18 cellular contexts compared by ENCODE assay signal in genomic region chr2:64482243-64482642, GRCh38. TPM values are rescaled to one million over a fixed set of nuclear protein-coding genes. Genes with fewer than 3 reads are reported as not detected.
DNase-seq lines count a peak whose midpoint lies in the region; ATAC-seq and TF ChIP-seq lines count a peak whose summit lies in the region.
"Had no signal": no experiment of that assay in that cellular context is flagged by ENCODE, and none has a peak within 500 bp of the region (broad histone marks: within the 10 kb centered on the region; RNA-seq: fewer than 3 reads in every experiment).

No MANE protein-coding gene starts in this region.

- intact Hi-C loops in IMR-90 (cut with micrococcal nuclease) (no loop called here), PC-3 (cut with micrococcal nuclease) (no loop called here), mammary epithelial cell (cut with micrococcal nuclease) (loop anchor here (10.0 kb wide), 1 partner anchor 317 kb away; no protein-coding TSS in a partner anchor)

- H3K9ac ChIP-seq in IMR-90 (ENCODE audit: low read depth, low read length), result no peak overlapping the region
- H3K9ac ChIP-seq in PC-3 (ENCODE audit: low read length), result no peak overlapping the region
- no peak overlapping the region for H3K9ac ChIP-seq in mammary epithelial cell (ENCODE audit: insufficient read depth, low read length)
- H3K9ac ChIP-seq: BLaER1, SK-N-SH had no signal

- in situ Hi-C loops in IMR-90 (cut with MboI; ENCODE audit: low sequenced_read_pairs), result no loop called here
- in situ Hi-C loops in mammary epithelial cell (cut with MboI; ENCODE audit: low sequenced_read_pairs in 2 of 2), result loop anchor here (25.0 kb wide), 2 partner anchors 420 to 445 kb away; no protein-coding TSS in a partner anchor
- in situ Hi-C loops in GM13976 (cut with MboI; ENCODE audit: low sequenced_read_pairs, unreplicated experiment), result loop anchor here (25.0 kb wide), 1 partner anchor 795 kb away; no protein-coding TSS in a partner anchor

- no peak overlapping the region for H2AK9ac ChIP-seq in IMR-90 (replicated peaks; ENCODE audit: low read depth, low read length, poor library complexity)

- CTCF ChIA-PET in IMR-90 (lab: Yijun Ruan, JAX), result interaction anchor here (2.3 kb wide), 1 partner anchor 152 kb away, joined by 6 read pairs; no protein-coding TSS in a partner anchor
- CTCF ChIA-PET in PC-3 (lab: Charles Lee), result no interaction called here
- CTCF ChIA-PET in mammary epithelial cell (lab: Charles Lee; ENCODE audit: low non-redundant PET), result no interaction called here

- H2BK5ac ChIP-seq in IMR-90 (ENCODE audit: low read depth, low read length, poor library complexity, severe bottlenecking), result no peak overlapping the region

- ATAC-seq in IMR-90 (ENCODE audit: low read depth), result no peak
- ATAC-seq in PC-3, result no peak
- no peak for ATAC-seq in GM21423 (IDR thresholded peaks at IDR 0.05; ENCODE audit: unreplicated experiment)

- no peak overlapping the region for H3K56ac ChIP-seq in IMR-90 (ENCODE audit: extremely low read depth, insufficient read depth, low read length)

- no peak overlapping the region for H2BK15ac ChIP-seq in IMR-90 (ENCODE audit: low read depth, low read length)

- H3K9me3 ChIP-seq in IMR-90 (ENCODE audit: control insufficient read depth, insufficient read depth, low read length) (no peaks in the 10 kb centered on the region; the same call in 1 of the 2 replicates), PC-3 (ENCODE audit: low read length) (no peaks in the 10 kb centered on the region), mammary epithelial cell (replicated peaks; ENCODE audit: insufficient read depth, low read length) (no peaks in the 10 kb centered on the region)
- H3K9me3 ChIP-seq: BLaER1, Caco-2, SK-N-SH had no signal

- no peaks in the 10 kb centered on the region for H3K4me1 ChIP-seq in IMR-90 (ENCODE audit: control insufficient read depth, insufficient read depth, low read length)
- peaks cover 27% of the 10 kb centered on the region for H3K4me1 ChIP-seq in PC-3 (ENCODE audit: insufficient read depth, low read length)
- peaks cover 40% of the 10 kb centered on the region for H3K4me1 ChIP-seq in mammary epithelial cell (ENCODE audit: insufficient read depth, low read length)

- no peak overlapping the region for H2BK120ac ChIP-seq in IMR-90 (ENCODE audit: low read depth, low read length)

- no peak overlapping the region for H4K8ac ChIP-seq in IMR-90 (ENCODE audit: low read depth in 2 of 2, low read length in 2 of 2)

- peaks cover 5% of the 10 kb centered on the region for H3K27me3 Mint-ChIP-seq in nephron progenitor cell (ENCODE audit: low read depth, poor library complexity)

- no peak for TF ChIP-seq POLR2A in IMR-90 (IDR thresholded peaks at IDR 0.05; ENCODE audit: low read depth, low read length)

- peaks cover 36% of the 10 kb centered on the region for H3K4me1 Mint-ChIP-seq in nephron progenitor cell

- H3K79me1 ChIP-seq in IMR-90 (ENCODE audit: low read depth in 1 of 2, low read length in 2 of 2), result no peaks in the 10 kb centered on the region

- no peaks in the 10 kb centered on the region for H3F3A ChIP-seq in PC-3 (ENCODE audit: low read length, unreplicated experiment)

- H3K9me3 Mint-ChIP-seq in nephron progenitor cell, result no peaks in the 10 kb centered on the region
- H3K9me3 Mint-ChIP-seq: CD4-positive, alpha-beta memory T cell had no signal

- H3K9me1 ChIP-seq in IMR-90 (ENCODE audit: insufficient read depth, low read length), result no peaks in the 10 kb centered on the region

- H3K23ac ChIP-seq in IMR-90 (ENCODE audit: low read depth, low read length), result no peak overlapping the region

- H4K91ac ChIP-seq in IMR-90 (ENCODE audit: insufficient read depth, low read depth, low read length), result no peak overlapping the region

- no peak overlapping the region for H3K4me2 ChIP-seq in IMR-90 (ENCODE audit: low read depth, low read length)
- peak overlapping the region; percentile 23; the same call in 1 of the 2 replicates for H3K4me2 ChIP-seq in PC-3 (ENCODE audit: low read length)
- no peak overlapping the region for H3K4me2 ChIP-seq in mammary epithelial cell (ENCODE audit: insufficient read depth, low read depth, low read length)
- H3K4me2 ChIP-seq: BLaER1, SK-N-SH had no signal

- no peaks in the 10 kb centered on the region for H4K20me1 ChIP-seq in IMR-90 (ENCODE audit: insufficient read depth, low read length)
- no peaks in the 10 kb centered on the region for H4K20me1 ChIP-seq in PC-3 (ENCODE audit: low read length)
- no peaks in the 10 kb centered on the region for H4K20me1 ChIP-seq in mammary epithelial cell (ENCODE audit: insufficient read depth, low read length)
- H4K20me1 ChIP-seq: BLaER1 had no signal

- H2BK20ac ChIP-seq in IMR-90 (ENCODE audit: low read depth, low read length), result no peak overlapping the region

- no peak for TF ChIP-seq CTCF in IMR-90 (conservative IDR thresholded peaks at IDR 0.05; ENCODE audit: low read depth, low read length)
- no peak for TF ChIP-seq CTCF in PC-3 (conservative IDR thresholded peaks at IDR 0.05; ENCODE audit: low read depth, low read length)
- TF ChIP-seq CTCF in mammary epithelial cell (conservative IDR thresholded peaks at IDR 0.05 in 1 of 2, IDR thresholded peaks at IDR 0.05 in 1 of 2; ENCODE audit: extremely low read depth in 1 of 2, insufficient read depth in 1 of 2, low read depth in 1 of 2, low read length in 2 of 2), result no peak
- no peak for TF ChIP-seq CTCF in nephron progenitor cell (IDR thresholded peaks at IDR 0.05)
- TF ChIP-seq CTCF in GM13976 (IDR thresholded peaks at IDR 0.05; ENCODE audit: borderline replicate concordance, control extremely low read depth, extremely low read depth, insufficient read depth, missing control alignments), result no peak

- H3K14ac ChIP-seq in IMR-90 (replicated peaks; ENCODE audit: low read depth, low read length), result no peak overlapping the region

- TF ChIP-seq RAD21 in IMR-90 (IDR thresholded peaks at IDR 0.05; ENCODE audit: low read length), result no peak

- H3K36me3 ChIP-seq in IMR-90 (ENCODE audit: control insufficient read depth, insufficient read depth, low read length) (no peaks in the 10 kb centered on the region), PC-3 (ENCODE audit: low read depth, low read length) (no peaks in the 10 kb centered on the region), mammary epithelial cell (ENCODE audit: insufficient read depth, low read length) (no peaks in the 10 kb centered on the region)
- H3K36me3 ChIP-seq: BLaER1 had no signal

- no peak overlapping the region for H4K5ac ChIP-seq in IMR-90 (ENCODE audit: low read depth, low read length)

- dilution Hi-C loops in IMR-90 (cut with HindIII; ENCODE audit: low sequenced_read_pairs, unreplicated experiment), result no loop called here
- dilution Hi-C loops in mammary epithelial cell (cut with HindIII; ENCODE audit: low sequenced_read_pairs), result loop anchor here (5.0 kb wide), 2 partner anchors 70 to 150 kb away; no protein-coding TSS in a partner anchor

- no peak overlapping the region for H3K4me3 ChIP-seq in IMR-90 (ENCODE audit: insufficient read depth, low read depth, low read length)
- H3K4me3 ChIP-seq in PC-3 (ENCODE audit: low read length), result no peak overlapping the region
- no peak overlapping the region for H3K4me3 ChIP-seq in mammary epithelial cell (replicated peaks in 1 of 3; ENCODE audit: insufficient read depth in 1 of 3, low read depth in 2 of 3, low read length in 3 of 3)
- H3K4me3 ChIP-seq: BLaER1 had no signal

- no TSS peak for BruUV-seq in IMR-90 (replicated peaks; lab: Mats Ljungman, UMichigan)
- BruUV-seq in PC-3 (replicated peaks; lab: Mats Ljungman, UMichigan), result no TSS peak
- no TSS peak for BruUV-seq in mammary epithelial cell (replicated peaks; lab: Mats Ljungman, UMichigan)

- H3K27ac ChIP-seq in IMR-90 (ENCODE audit: insufficient read depth, low read length) (no peak overlapping the region), PC-3 (ENCODE audit: low read length) (peak overlapping the region; percentile 27), mammary epithelial cell (ENCODE audit: insufficient read depth, low read depth, low read length) (peak overlapping the region; percentile 11)
- H3K27ac ChIP-seq: BLaER1 had no signal

- H2AFZ ChIP-seq in IMR-90 (replicated peaks; ENCODE audit: low read length, poor library complexity), result no peak overlapping the region
- H2AFZ ChIP-seq in PC-3 (ENCODE audit: low read length), result no peak overlapping the region; the same call in 1 of the 2 replicates
- peak overlapping the region; percentile 61 for H2AFZ ChIP-seq in mammary epithelial cell (ENCODE audit: low read depth, low read length)

- H3K27me3 ChIP-seq in IMR-90 (ENCODE audit: control insufficient read depth, insufficient read depth, low read length), result peaks cover 60% of the 10 kb centered on the region
- no peaks in the 10 kb centered on the region for H3K27me3 ChIP-seq in PC-3 (ENCODE audit: low read length)
- H3K27me3 ChIP-seq in mammary epithelial cell (ENCODE audit: insufficient read depth, low read length), result no peaks in the 10 kb centered on the region

- H2AK5ac ChIP-seq in IMR-90 (ENCODE audit: low read depth, low read length), result no peak overlapping the region

- H3K36me3 Mint-ChIP-seq in nephron progenitor cell (ENCODE audit: low read depth), result no peaks in the 10 kb centered on the region
- H3K36me3 Mint-ChIP-seq: CD4-positive, alpha-beta memory T cell had no signal

- H3K9me2 ChIP-seq in PC-3 (replicated peaks; ENCODE audit: low read length), result no peaks in the 10 kb centered on the region
- H3K9me2 ChIP-seq: SK-N-SH had no signal

- no peak for DNase-seq in IMR-90
- no peak for DNase-seq in PC-3
- no peak for DNase-seq in mammary epithelial cell
- DNase-seq in nephron progenitor cell, result no peak
- DNase-seq in SK-N-DZ (ENCODE audit: low spot score), result no peak
- no peak for DNase-seq in GM13976 (ENCODE audit: low spot score)
- DNase-seq: ACHN; Caco-2; CD4-positive, alpha-beta memory T cell; DMS 273 treated with DMSO at 0.1 percent for 48 hours; GOT3; KBM-7; NCI-H1105; NCI-H774; Right ventricle myocardium superior had no signal

- H3K4me3 Mint-ChIP-seq in nephron progenitor cell, result no peak overlapping the region
- H3K4me3 Mint-ChIP-seq: CD4-positive, alpha-beta memory T cell had no signal

- WGBS in IMR-90 (ENCODE audit: extremely low coverage in 2 of 2, insufficient read length in 1 of 2), 2 experiments, result 78% methylated on average over 1 of the region's 1 CpG; no CpG with 5 or more reads in 1 of the 2 experiments
- 80% methylated on average over 1 of the region's 1 CpG for WGBS in mammary epithelial cell (ENCODE audit: low coverage, missing lambda C conversion rate)

- H3K4ac ChIP-seq in IMR-90 (ENCODE audit: low read depth, low read length), result no peak overlapping the region

- H3K18ac ChIP-seq in IMR-90 (ENCODE audit: low read depth, low read length), result no peak overlapping the region

- H3K79me2 ChIP-seq in PC-3 (ENCODE audit: low read length) (no peaks in the 10 kb centered on the region), mammary epithelial cell (ENCODE audit: insufficient read depth, low read length) (no peaks in the 10 kb centered on the region)

- POLR2A ChIA-PET in IMR-90 (lab: Charles Lee; ENCODE audit: unreplicated experiment) (interaction anchor here (0.6 kb wide), 1 partner anchor 20 kb away, joined by 13 read pairs; no protein-coding TSS in a partner anchor), PC-3 (lab: Charles Lee; ENCODE audit: unreplicated experiment) (no interaction called here)

- peak overlapping the region; percentile 33 for H3K27ac Mint-ChIP-seq in nephron progenitor cell
- H3K27ac Mint-ChIP-seq: CD4-positive, alpha-beta memory T cell had no signal

RNA-seq across cellular contexts. Expression of gene LGALSL, which starts 28.3 kb away (rescaled TPM):
- total RNA-seq in IMR-90 (2012; rRNA removed) (1.7 and 2.9 TPM in 2 replicates), PC-3 (2014; rRNA removed) (12.1 and 16.0 TPM in 2 replicates), mammary epithelial cell (10 to 100 TPM; 11.8 to 23.3 TPM)
- polyA plus RNA-seq in IMR-90 (2012; rRNA removed) (0.86 and 1.1 TPM in 2 replicates), mammary epithelial cell (17.7 TPM)
- polyA plus RNA-seq in IMR-90 (2012; cell fraction: cytosol; rRNA removed), result 0.84 and 1.1 TPM in 2 replicates
- 0.20 and 0.62 TPM in 2 replicates for polyA plus RNA-seq in IMR-90 (2012; cell fraction: nucleus; rRNA removed; ENCODE audit: low replicate concordance)
- 48.8 TPM for polyA minus RNA-seq in mammary epithelial cell
- 3.7 and 6.5 TPM in 2 replicates for polyA plus RNA-seq in SK-N-DZ (2014; cell fraction: cytosol; rRNA removed)
- polyA plus RNA-seq in SK-N-DZ (2014; cell fraction: nucleus; rRNA removed), result 10.1 and 12.8 TPM in 2 replicates

RNA-seq across cellular contexts. Expression of gene AFTPH, which starts 41.9 kb away (rescaled TPM):
- total RNA-seq in IMR-90 (2012; rRNA removed), result 19.9 and 21.9 TPM in 2 replicates
- 8.2 and 9.4 TPM in 2 replicates for polyA plus RNA-seq in IMR-90 (2012; rRNA removed)
- polyA plus RNA-seq in IMR-90 (2012; cell fraction: cytosol; rRNA removed), result 2.1 and 3.5 TPM in 2 replicates
- 0.87 and 7.1 TPM in 2 replicates for polyA plus RNA-seq in IMR-90 (2012; cell fraction: nucleus; rRNA removed; ENCODE audit: low replicate concordance)
- 18.9 and 26.6 TPM in 2 replicates for total RNA-seq in PC-3 (2014; rRNA removed)
- total RNA-seq in mammary epithelial cell, result 10 to 100 TPM; 20.7 to 34.5 TPM
- polyA plus RNA-seq in mammary epithelial cell, result 13.3 TPM
- 30.0 TPM for polyA minus RNA-seq in mammary epithelial cell
- polyA plus RNA-seq in SK-N-DZ (2014; cell fraction: cytosol; rRNA removed), result 18.4 and 20.4 TPM in 2 replicates
- 17.1 and 19.9 TPM in 2 replicates for polyA plus RNA-seq in SK-N-DZ (2014; cell fraction: nucleus; rRNA removed)
